ENCODE assay signal across 7 cellular contexts in the genomic region with DNA sequence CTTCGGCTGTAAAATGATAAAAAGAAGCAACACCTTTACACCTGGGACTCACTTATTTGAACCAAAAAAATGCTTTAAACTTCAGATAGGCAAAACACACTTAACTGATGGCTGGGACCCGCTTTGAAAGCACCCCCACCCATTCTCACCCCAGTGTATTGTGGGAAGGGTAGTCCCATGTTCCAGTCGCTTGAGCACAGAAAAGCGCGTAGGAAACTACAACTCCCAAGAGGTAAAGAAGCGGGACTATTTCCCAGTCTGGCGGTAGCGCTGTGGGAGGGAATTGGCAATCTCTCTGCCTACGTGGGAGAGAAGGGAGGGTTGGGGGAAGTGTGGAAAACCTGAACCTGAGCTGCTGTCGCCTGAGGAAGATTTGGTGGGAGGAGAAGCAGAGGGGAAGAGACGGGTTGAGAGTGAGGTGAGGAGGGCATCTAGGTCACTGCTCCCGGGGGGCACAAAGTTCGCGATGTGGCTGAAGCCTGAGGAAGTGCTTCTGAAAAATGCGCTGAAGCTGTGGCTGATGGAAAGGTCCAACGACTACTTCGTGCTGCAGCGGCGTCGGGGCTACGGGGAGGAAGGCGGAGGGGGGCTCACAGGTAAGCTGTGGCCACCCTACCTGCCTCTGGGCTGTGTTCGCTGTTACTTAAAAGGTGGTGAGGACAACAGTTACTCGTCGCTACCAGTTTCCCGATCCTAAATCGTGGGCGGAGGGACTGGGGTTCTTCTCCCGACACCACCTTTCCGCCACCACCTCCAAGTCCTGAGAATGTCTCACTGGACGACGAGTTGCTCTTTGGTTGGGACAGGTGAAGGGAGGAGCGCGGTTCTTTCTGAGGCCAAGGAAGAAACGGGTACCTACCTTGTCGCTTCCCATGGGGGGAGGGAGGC. TPM values are rescaled to one million over a fixed set of nuclear protein-coding genes. Genes with fewer than 3 reads are reported as not detected.
DNase-seq lines count a peak whose midpoint lies in the region; ATAC-seq and TF ChIP-seq lines count a peak whose summit lies in the region.

Gene TBC1D8B, plus strand, starts transcription at position 286 of the 888 bp plus-strand sequence. Its CDS starts 181 bp downstream, at position 467.

- H3K4me3 ChIP-seq in GM12875 (ENCODE audit: low read depth, low read length) (peak within 1 kb of the TSS; percentile 56), HEK293 (ENCODE audit: low read depth, low read length) (peak within 1 kb of the TSS; percentile 53), kidney epithelial cell (ENCODE audit: low read depth, low read length) (peak within 1 kb of the TSS; percentile 67)

- peak; percentile 96 for ATAC-seq in T-helper 17 cell

- H3K36me3 Mint-ChIP-seq in T-helper 17 cell (ENCODE audit: low read depth), result no peaks in the 10 kb centered on the region

- peaks cover 6% of the 10 kb centered on the region for H3K4me1 ChIP-seq in HEK293 (ENCODE audit: control insufficient read depth, insufficient read depth, low read length)

- H3K27me3 ChIP-seq in kidney epithelial cell (ENCODE audit: control insufficient read depth, insufficient read depth, low read length), result no peaks in the 10 kb centered on the region

- no peaks in the 10 kb centered on the region; a peak in 1 of 3 replicates for H3K36me3 ChIP-seq in HEK293 (ENCODE audit: control insufficient read depth in 2 of 2, insufficient read depth in 1 of 2, low read length in 2 of 2)
- H3K36me3 ChIP-seq in kidney epithelial cell (ENCODE audit: control insufficient read depth, insufficient read depth, low read length), result no peaks in the 10 kb centered on the region

- peak within 1 kb of the TSS; percentile 45 for H3K27ac Mint-ChIP-seq in T-helper 17 cell

- H3K27me3 Mint-ChIP-seq in T-helper 17 cell, result peaks cover 5% of the 10 kb centered on the region

- peaks cover 7% of the 10 kb centered on the region for H3K4me1 Mint-ChIP-seq in T-helper 17 cell

- DNase-seq in NCI-H1048 (lab: John Stamatoyannopoulos, UW) (peak; percentile 33), T-helper 17 cell (peak in 1 of 3 donors; percentile 4), dedifferentiated amniotic fluid mesenchymal stem cell (ENCODE audit: extremely low spot score) (peak; percentile 84), kidney epithelial cell (ENCODE audit: low read depth) (peak; percentile 71)
- peak; percentile 45 for DNase-seq in stimulated activated CD4-positive, alpha-beta T cell treated with anti-CD3 and anti-CD28 coated beads, Interleukin-15, amount 100 ng/mL, for 24 hours

- TF ChIP-seq CTCF in GM12875 (IDR thresholded peaks at IDR 0.05; ENCODE audit: borderline replicate concordance, insufficient read depth, low read depth, low read length) (no peak), HEK293 (tag by site-specific recombination; IDR thresholded peaks at IDR 0.05) (no peak), kidney epithelial cell (IDR thresholded peaks at IDR 0.05; ENCODE audit: insufficient read depth, low read length, poor library complexity, severe bottlenecking) (no peak)

- no peaks in the 10 kb centered on the region for H3K9me3 ChIP-seq in HEK293 (ENCODE audit: control insufficient read depth, insufficient read depth, low read depth, low read length)
- H3K9me3 ChIP-seq in T-helper 17 cell (ENCODE audit: control insufficient read depth, low read length, poor library complexity, severe bottlenecking), result no peaks in the 10 kb centered on the region

- peak within 1 kb of the TSS; percentile 94 for H3K4me3 Mint-ChIP-seq in T-helper 17 cell

- H3K27ac ChIP-seq in HEK293 (ENCODE audit: extremely low read depth, low read depth, low read length), result peak within 1 kb of the TSS; percentile 37; the same call in 1 of the 2 replicates

- POLR2A ChIA-PET in HEK293 (lab: Yijun Ruan, JAX), result interaction anchor here (0.6 to 1.4 kb wide), 2 partner anchors 76 to 98 kb away, joined by 4 to 5 read pairs; partner anchors contain the start of gene RNF128

- CTCF ChIA-PET in HEK293 (lab: Yijun Ruan, JAX), result interaction anchor here (0.7 kb wide), 1 partner anchor 11 kb away, joined by 3 read pairs; no protein-coding TSS in a partner anchor

TF ChIP-seq in HEK293, 187 proteins besides CTCF, POLR2A, EP300 and RAD21 (continues in another document):
- TF ChIP-seq ZSCAN23 (tag by site-specific recombination; IDR thresholded peaks at IDR 0.05) (no peak), HOXC10 (CRISPR knock-in tag; IDR thresholded peaks at IDR 0.05) (no peak), ZNF555 (tag by site-specific recombination; conservative IDR thresholded peaks at IDR 0.05) (no peak), ZNF223 (tag by site-specific recombination; IDR thresholded peaks at IDR 0.05) (no peak), OVOL3 (tag by site-specific recombination; IDR thresholded peaks at IDR 0.05) (no peak), ZNF239 (tag by site-specific recombination; IDR thresholded peaks at IDR 0.05) (no peak), ZNF324 (tag by site-specific recombination; IDR thresholded peaks at IDR 0.05) (no peak), BCL6B (tag by site-specific recombination; IDR thresholded peaks at IDR 0.05) (no peak), SETDB1 (IDR thresholded peaks at IDR 0.05; ENCODE audit: insufficient read length, low read length) (no peak), HIC1 (tag by site-specific recombination; IDR thresholded peaks at IDR 0.05) (peak; percentile 76; the same call in 1 of the 2 replicates), ZNF169 (tag by site-specific recombination; IDR thresholded peaks at IDR 0.05) (no peak), MEIS1 (CRISPR knock-in tag; IDR thresholded peaks at IDR 0.05; ENCODE audit: borderline replicate concordance) (no peak), TSHZ1 (tag by site-specific recombination; IDR thresholded peaks at IDR 0.05; ENCODE audit: borderline replicate concordance) (no peak), ZNF132 (tag by site-specific recombination; IDR thresholded peaks at IDR 0.05; ENCODE audit: borderline replicate concordance) (no peak), ZNF175 (tag by site-specific recombination; IDR thresholded peaks at IDR 0.05) (no peak)
- TF ChIP-seq, protein P1, sequence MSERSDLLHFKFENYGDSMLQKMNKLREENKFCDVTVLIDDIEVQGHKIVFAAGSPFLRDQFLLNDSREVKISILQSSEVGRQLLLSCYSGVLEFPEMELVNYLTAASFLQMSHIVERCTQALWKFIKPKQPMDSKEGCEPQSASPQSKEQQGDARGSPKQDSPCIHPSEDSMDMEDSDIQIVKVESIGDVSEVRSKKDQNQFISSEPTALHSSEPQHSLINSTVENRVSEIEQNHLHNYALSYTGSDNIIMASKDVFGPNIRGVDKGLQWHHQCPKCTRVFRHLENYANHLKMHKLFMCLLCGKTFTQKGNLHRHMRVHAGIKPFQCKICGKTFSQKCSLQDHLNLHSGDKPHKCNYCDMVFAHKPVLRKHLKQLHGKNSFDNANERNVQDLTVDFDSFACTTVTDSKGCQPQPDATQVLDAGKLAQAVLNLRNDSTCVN (tag by site-specific recombination; optimal IDR thresholded peaks at IDR 0.05), result peak; percentile 12

RNA-seq across cellular contexts. Expression of gene TBC1D8B, which starts in this region (rescaled TPM):
- total RNA-seq in T-helper 17 cell (1 to 10 TPM in 1 of 2 donors, under 1 TPM in 1; 0.65 to 1.8 TPM), kidney epithelial cell (1.3 and 1.8 TPM in 2 replicates)
